In genomic region chr13:21032656-21033055, GRCh38 we compare ENCODE assay signal across 15 cellular contexts. TPM values are rescaled to one million over a fixed set of nuclear protein-coding genes. Genes with fewer than 3 reads are reported as not detected.
DNase-seq lines count a peak whose midpoint lies in the region; ATAC-seq and TF ChIP-seq lines count a peak whose summit lies in the region.
"Had no signal": no experiment of that assay in that cellular context is flagged by ENCODE, and none has a peak within 500 bp of the region (broad histone marks: within the 10 kb centered on the region; RNA-seq: fewer than 3 reads in every experiment).

No MANE protein-coding gene starts in this region.

- peaks cover 97% of the 10 kb centered on the region for H4K20me1 ChIP-seq in smooth muscle cell (ENCODE audit: low read depth)

- H3K4me1 ChIP-seq in Caco-2 (no peaks in the 10 kb centered on the region), ascending aorta (peaks cover 6 to 44% of the 10 kb centered on the region in 2 donors), left lung (peaks cover 37 to 57% of the 10 kb centered on the region in 2 donors), smooth muscle cell (ENCODE audit: low read depth) (peaks cover 10% of the 10 kb centered on the region)

- CTCF ChIA-PET in Caco-2 (lab: Charles Lee) = no interaction called here

- DNase-seq in Caco-2 = no peak
- no peak for DNase-seq in ascending aorta (ENCODE audit: low spot score in 2 of 2)
- DNase-seq in left lung = no peak
- DNase-seq in smooth muscle cell (lab: John Stamatoyannopoulos, UW; ENCODE audit: unreplicated experiment) = no peak
- no peak for DNase-seq in activated gamma-delta T cell treated with Interleukin-2 at 50 U/mL for 16 hours
- no peak for DNase-seq in stimulated activated CD4-positive, alpha-beta T cell treated with anti-CD3 and anti-CD28 coated beads, Interleukin-15, amount 100 ng/mL, for 24 hours
- no peak for DNase-seq in HPDE6-E6E7 (ENCODE audit: extremely low spot score)
- DNase-seq: activated CD4-positive, alpha-beta T cell treated with anti-CD3 and anti-CD28 coated beads, Interleukin-2, amount 50 U/mL, for 4 hours; naive thymus-derived CD8-positive, alpha-beta T cell; NCI-H1048; PC-9; spleen; T-helper 2 cell had no signal

- peaks cover 86% of the 10 kb centered on the region for H3K36me3 Mint-ChIP-seq in Caco-2 (ENCODE audit: insufficient read depth, unreplicated experiment)

- no peak for TF ChIP-seq CTCF in Caco-2 (IDR thresholded peaks at IDR 0.05; ENCODE audit: insufficient read depth in 1 of 2, low read depth in 1 of 2, low read length in 1 of 2, severe bottlenecking in 1 of 2, unreplicated experiment in 1 of 2)
- no peak for TF ChIP-seq CTCF in ascending aorta (IDR thresholded peaks at IDR 0.05)
- TF ChIP-seq CTCF in left lung (IDR thresholded peaks at IDR 0.05) = no peak
- no peak for TF ChIP-seq CTCF in smooth muscle cell (IDR thresholded peaks at IDR 0.05; ENCODE audit: borderline replicate concordance, insufficient read depth, poor library complexity, severe bottlenecking)

- peaks cover 14% of the 10 kb centered on the region for H3F3A ChIP-seq in smooth muscle cell (ENCODE audit: low read depth)

- H3K9me3 Mint-ChIP-seq in Caco-2 (ENCODE audit: unreplicated experiment) = no peaks in the 10 kb centered on the region
- H3K9me3 Mint-ChIP-seq: activated naive CD4-positive, alpha-beta T cell treated with anti-CD3 and anti-CD28 coated beads, Interleukin-2, amount 50 U/mL, for 24 hours had no signal

- peaks cover 97% of the 10 kb centered on the region for H3K79me2 ChIP-seq in smooth muscle cell (ENCODE audit: low read depth)

- peak overlapping the region; percentile 8 for H3K27ac Mint-ChIP-seq in Caco-2 (ENCODE audit: unreplicated experiment)
- H3K27ac Mint-ChIP-seq: activated naive CD4-positive, alpha-beta T cell treated with anti-CD3 and anti-CD28 coated beads, Interleukin-2, amount 50 U/mL, for 24 hours; naive thymus-derived CD8-positive, alpha-beta T cell had no signal

- no peak overlapping the region for H3K4me3 Mint-ChIP-seq in Caco-2 (ENCODE audit: unreplicated experiment)
- H3K4me3 Mint-ChIP-seq: activated naive CD4-positive, alpha-beta T cell treated with anti-CD3 and anti-CD28 coated beads, Interleukin-2, amount 50 U/mL, for 24 hours; naive thymus-derived CD8-positive, alpha-beta T cell had no signal

- H3K4me2 ChIP-seq in smooth muscle cell = peak overlapping the region; percentile 32
- H3K4me2 ChIP-seq: PC-9 had no signal

- no peak overlapping the region for H3K9ac ChIP-seq in smooth muscle cell (ENCODE audit: low read depth)

- H3K9me3 ChIP-seq in Caco-2 = no peaks in the 10 kb centered on the region
- H3K9me3 ChIP-seq in ascending aorta = no peaks in the 10 kb centered on the region
- no peaks in the 10 kb centered on the region for H3K9me3 ChIP-seq in left lung
- H3K9me3 ChIP-seq in smooth muscle cell (replicated peaks; ENCODE audit: low read depth) = no peaks in the 10 kb centered on the region

- H3K27ac ChIP-seq in ascending aorta = peak overlapping the region; percentile 70 to 80
- H3K27ac ChIP-seq in left lung = peak overlapping the region; percentile 71 to 80
- H3K27ac ChIP-seq in smooth muscle cell (ENCODE audit: low read depth) = peak overlapping the region; percentile 75
- H3K27ac ChIP-seq: PC-9 had no signal

- no peak overlapping the region for H2AFZ ChIP-seq in smooth muscle cell (ENCODE audit: low read depth)
- H2AFZ ChIP-seq: PC-9 had no signal

- H3K27me3 ChIP-seq in Caco-2 (replicated peaks; ENCODE audit: control insufficient read depth, insufficient read depth, low read length) (no peaks in the 10 kb centered on the region), ascending aorta (no peaks in the 10 kb centered on the region), left lung (no peaks in the 10 kb centered on the region), smooth muscle cell (ENCODE audit: low read depth) (no peaks in the 10 kb centered on the region)
- H3K27me3 ChIP-seq: spleen had no signal

- peaks cover 29% of the 10 kb centered on the region for H3K4me1 Mint-ChIP-seq in Caco-2 (ENCODE audit: low read depth, unreplicated experiment)
- H3K4me1 Mint-ChIP-seq: activated naive CD4-positive, alpha-beta T cell treated with anti-CD3 and anti-CD28 coated beads, Interleukin-2, amount 50 U/mL, for 24 hours had no signal

- no TSS peak for BruUV-seq in Caco-2 (replicated peaks; lab: Mats Ljungman, UMichigan)

- ATAC-seq in left lung = no peak
- no peak for ATAC-seq in GM21717 (IDR thresholded peaks at IDR 0.05; ENCODE audit: unreplicated experiment)
- ATAC-seq: naive thymus-derived CD8-positive, alpha-beta T cell had no signal

- H3K27me3 Mint-ChIP-seq in Caco-2 (ENCODE audit: insufficient read depth, unreplicated experiment) = no peaks in the 10 kb centered on the region
- H3K27me3 Mint-ChIP-seq: activated naive CD4-positive, alpha-beta T cell treated with anti-CD3 and anti-CD28 coated beads, Interleukin-2, amount 50 U/mL, for 24 hours; naive thymus-derived CD8-positive, alpha-beta T cell had no signal

- POLR2A ChIA-PET in Caco-2 (lab: Charles Lee) = no interaction called here

- 97% methylated on average over 10 of the region's 10 CpGs for WGBS in smooth muscle cell (ENCODE audit: low lambda C conversion rate)

- H3K4me3 ChIP-seq in Caco-2 (ENCODE audit: low read depth, low read length) = no peak overlapping the region
- H3K4me3 ChIP-seq in ascending aorta = peak overlapping the region in 1 of 2 donors; percentile 54
- H3K4me3 ChIP-seq in left lung = no peak overlapping the region
- no peak overlapping the region for H3K4me3 ChIP-seq in smooth muscle cell
- H3K4me3 ChIP-seq: PC-9, spleen had no signal

- H3K36me3 ChIP-seq in Caco-2 (ENCODE audit: control insufficient read depth, insufficient read depth, low read length) (no peaks in the 10 kb centered on the region), ascending aorta (no peaks in the 10 kb centered on the region), left lung (no peaks in the 10 kb centered on the region), smooth muscle cell (ENCODE audit: low read depth) (no peaks in the 10 kb centered on the region)
- H3K36me3 ChIP-seq: spleen had no signal

- intact Hi-C loops in Caco-2 (cut with micrococcal nuclease; ENCODE audit: unreplicated experiment) (no loop called here), ascending aorta (cut with DNase I) (loop anchor here (1.0 kb wide), 1 partner anchor 29 kb away; the partner anchor contains the start of gene LATS2), left lung (cut with DNase I) (no loop called here)

RNA-seq across cellular contexts. Expression of gene LATS2, which starts 28.7 kb away (rescaled TPM):
- 41.9 and 45.6 TPM in 2 replicates for total RNA-seq in Caco-2 (2022)
- total RNA-seq in ascending aorta = 49.0 TPM
- total RNA-seq in left lung = 10 to 100 TPM; 30.7 to 31.9 TPM
- 20.8 and 26.4 TPM in 2 replicates for total RNA-seq in smooth muscle cell
- polyA plus RNA-seq in smooth muscle cell = 6.9 and 8.9 TPM in 2 replicates
